In genomic region chr15:42199126-42199525, GRCh38 we compare ENCODE assay signal across 17 cellular contexts. TPM values are rescaled to one million over a fixed set of nuclear protein-coding genes. Genes with fewer than 3 reads are reported as not detected.
DNase-seq lines count a peak whose midpoint lies in the region; ATAC-seq and TF ChIP-seq lines count a peak whose summit lies in the region.
"Had no signal": no experiment of that assay in that cellular context is flagged by ENCODE, and none has a peak within 500 bp of the region (broad histone marks: within the 10 kb centered on the region; RNA-seq: fewer than 3 reads in every experiment).

No MANE protein-coding gene starts in this region.

- H3K27me3 Mint-ChIP-seq in activated T-cell treated with anti-CD3 and anti-CD28 coated beads, Interleukin-2, amount 50 U/mL, for 24 hours: no peaks in the 10 kb centered on the region
- no peaks in the 10 kb centered on the region for H3K27me3 Mint-ChIP-seq in HFFc6 (ENCODE audit: insufficient read depth)

- H3K9me3 ChIP-seq in adipocyte (ENCODE audit: control insufficient read depth, low read length) (no peaks in the 10 kb centered on the region), upper lobe of right lung (no peaks in the 10 kb centered on the region), left ventricle myocardium inferior (replicated peaks) (peaks cover 4% of the 10 kb centered on the region)
- H3K9me3 ChIP-seq: Caco-2 had no signal

- DNase-seq in activated T-cell treated with anti-CD3 and anti-CD28 coated beads, Interleukin-2, amount 50 U/mL, for 24 hours: no peak
- DNase-seq in activated T-cell treated with anti-CD3 and anti-CD28 coated beads, Interleukin-2, amount 50 U/mL, for 48 hours: no peak
- DNase-seq in HFFc6 (peak; percentile 56), adipocyte (ENCODE audit: low read depth) (peak; percentile 65), upper lobe of right lung (no peak), left ventricle myocardium inferior (no peak), COR-L47 (lab: John Stamatoyannopoulos, UW) (no peak), KBM-7 (no peak)
- DNase-seq: ACHN; C1 segment of cervical spinal cord; Caco-2; CD8-positive, alpha-beta T cell; DND-41; GOT3; H9 had no signal

- H3K9me3 Mint-ChIP-seq in activated T-cell treated with anti-CD3 and anti-CD28 coated beads, Interleukin-2, amount 50 U/mL, for 24 hours: no peaks in the 10 kb centered on the region
- no peaks in the 10 kb centered on the region for H3K9me3 Mint-ChIP-seq in HFFc6
- H3K9me3 Mint-ChIP-seq: CD8-positive, alpha-beta T cell; H9 had no signal

- in situ Hi-C loops in KBM-7 (cut with MboI; ENCODE audit: low pct_unique_long_range_greater_than_20kb, low sequenced_read_pairs): no loop called here

- H3K36me3 ChIP-seq in adipocyte (ENCODE audit: control insufficient read depth, insufficient read depth, low read length, severe bottlenecking): peaks cover 22% of the 10 kb centered on the region
- H3K36me3 ChIP-seq in upper lobe of right lung: peaks cover 38% of the 10 kb centered on the region
- H3K36me3 ChIP-seq in left ventricle myocardium inferior: peaks cover 29% of the 10 kb centered on the region

- peak overlapping the region; percentile 66 for H3K27ac Mint-ChIP-seq in activated T-cell treated with anti-CD3 and anti-CD28 coated beads, Interleukin-2, amount 50 U/mL, for 24 hours
- H3K27ac Mint-ChIP-seq in HFFc6: peak overlapping the region; percentile 81
- H3K27ac Mint-ChIP-seq: CD8-positive, alpha-beta T cell had no signal

- H3K4me3 Mint-ChIP-seq in activated T-cell treated with anti-CD3 and anti-CD28 coated beads, Interleukin-2, amount 50 U/mL, for 24 hours: no peak overlapping the region
- H3K4me3 Mint-ChIP-seq in HFFc6: peak overlapping the region; percentile 62
- H3K4me3 Mint-ChIP-seq: CD8-positive, alpha-beta T cell; H9 had no signal

- no peak for TF ChIP-seq CTCF in HFFc6 (IDR thresholded peaks at IDR 0.05)
- TF ChIP-seq CTCF in upper lobe of right lung (IDR thresholded peaks at IDR 0.05): no peak
- no peak for TF ChIP-seq CTCF in left ventricle myocardium inferior (IDR thresholded peaks at IDR 0.05; ENCODE audit: borderline replicate concordance)

- no peaks in the 10 kb centered on the region for H3K27me3 ChIP-seq in adipocyte (replicated peaks; ENCODE audit: control insufficient read depth, insufficient read depth, low read length)
- no peaks in the 10 kb centered on the region for H3K27me3 ChIP-seq in upper lobe of right lung
- H3K27me3 ChIP-seq in left ventricle myocardium inferior (ENCODE audit: low read depth): no peaks in the 10 kb centered on the region

- intact Hi-C loops in upper lobe of right lung (cut with DNase I): no loop called here
- intact Hi-C loops in left ventricle myocardium inferior (cut with micrococcal nuclease): no loop called here

- peaks cover 42% of the 10 kb centered on the region for H3K4me1 Mint-ChIP-seq in activated T-cell treated with anti-CD3 and anti-CD28 coated beads, Interleukin-2, amount 50 U/mL, for 24 hours (ENCODE audit: low read depth)
- peaks cover 53% of the 10 kb centered on the region for H3K4me1 Mint-ChIP-seq in HFFc6 (ENCODE audit: low read depth)
- H3K4me1 Mint-ChIP-seq: H9 had no signal

- peaks cover 85% of the 10 kb centered on the region for H3K36me3 Mint-ChIP-seq in activated T-cell treated with anti-CD3 and anti-CD28 coated beads, Interleukin-2, amount 50 U/mL, for 24 hours (ENCODE audit: low read depth)
- H3K36me3 Mint-ChIP-seq in HFFc6 (ENCODE audit: low read depth): peaks cover 18% of the 10 kb centered on the region

- peaks cover 37% of the 10 kb centered on the region for H3K4me1 ChIP-seq in adipocyte (ENCODE audit: control insufficient read depth, insufficient read depth, low read length)
- no peaks in the 10 kb centered on the region for H3K4me1 ChIP-seq in upper lobe of right lung
- H3K4me1 ChIP-seq in left ventricle myocardium inferior: peaks cover 4% of the 10 kb centered on the region
- H3K4me1 ChIP-seq: Caco-2 had no signal

- H3K27ac ChIP-seq in upper lobe of right lung (no peak overlapping the region), left ventricle myocardium inferior (replicated peaks) (no peak overlapping the region)

- H3K4me3 ChIP-seq in adipocyte (ENCODE audit: low read length) (no peak overlapping the region), upper lobe of right lung (no peak overlapping the region), left ventricle myocardium inferior (no peak overlapping the region)

- ATAC-seq in upper lobe of right lung: no peak
- ATAC-seq: CD8-positive, alpha-beta T cell; HepG2 had no signal

- no peak overlapping the region for H3K9ac ChIP-seq in adipocyte (ENCODE audit: low read length)

RNA-seq across cellular contexts. Expression of gene VPS39, which starts 9.0 kb away (rescaled TPM):
- total RNA-seq in HFFc6 (2021; fragmentation: NEBNext Ultra II Directional; extraction: Animal tissue kit (Norgen Biotek cat#: 25700)): 10 to 100 TPM; 51.1 to 58.5 (median 52.8) TPM
- total RNA-seq in upper lobe of right lung: 83.3 TPM
- 49.2 TPM for total RNA-seq in left ventricle myocardium inferior

RNA-seq across cellular contexts. Expression of gene PLA2G4F, which starts 42.7 kb away (rescaled TPM):
- not detected for total RNA-seq in HFFc6 (2021; fragmentation: NEBNext Ultra II Directional; extraction: Animal tissue kit (Norgen Biotek cat#: 25700))
- total RNA-seq in upper lobe of right lung (104 TPM), left ventricle myocardium inferior (2.1 TPM)
- total RNA-seq: A172; CD8-positive, alpha-beta T cell; H9; HepG2 had no signal

Comparison
In these comparisons a context has a peak if more than half of its experiments do, and no peak if none do; other contexts are left out.
1. DNase-seq: peak in HFFc6 (single experiment) and adipocyte (single experiment); none in activated T-cell treated with anti-CD3 and anti-CD28 coated beads, Interleukin-2, amount 50 U/mL, for 24 hours (single experiment), activated T-cell treated with anti-CD3 and anti-CD28 coated beads, Interleukin-2, amount 50 U/mL, for 48 hours (0 of 2), upper lobe of right lung (single experiment), left ventricle myocardium inferior (single experiment), COR-L47 (single experiment) and KBM-7 (single experiment).
2. RNA of gene PLA2G4F, which starts 42.7 kb away (total RNA-seq): 104 TPM in upper lobe of right lung (single experiment); 2.1 TPM in left ventricle myocardium inferior (single experiment) and not detected in HFFc6; every median in the first group is over 10 times any median in the second.